18 cellular contexts compared by ENCODE assay signal in genomic region chr15:69035918-69036258, GRCh38. TPM values are rescaled to one million over a fixed set of nuclear protein-coding genes. Genes with fewer than 3 reads are reported as not detected.
A peak's percentile ranks its signal among the peaks of the same experiment; 100 is the strongest.
DNase-seq lines count a peak whose midpoint lies in the region; ATAC-seq, FAIRE-seq and TF ChIP-seq lines count a peak whose summit lies in the region.
"Had no signal": no experiment of that assay in that cellular context is flagged by ENCODE, and none has a peak within 500 bp of the region (broad histone marks: within the 10 kb centered on the region; RNA-seq: fewer than 3 reads in every experiment).

No MANE protein-coding gene starts in this region.

- POLR2A ChIA-PET in PC-3 (lab: Charles Lee; ENCODE audit: unreplicated experiment) = interaction anchor here (2.0 kb wide), 1 partner anchor 8 kb away, joined by 7 read pairs; no protein-coding TSS in a partner anchor

- H3K9me2 ChIP-seq in PC-3 (replicated peaks; ENCODE audit: low read length) = no peaks in the 10 kb centered on the region

- H3K4me1 ChIP-seq in PC-3 (ENCODE audit: insufficient read depth, low read length) (peaks cover 56% of the 10 kb centered on the region), colonic mucosa (no peaks in the 10 kb centered on the region), suprapubic skin (peaks cover 11% of the 10 kb centered on the region), transverse colon (peaks cover 0 to 6% (median 3%) of the 10 kb centered on the region in 4 donors)

- FAIRE-seq in HTR-8/SVneo (lab: Jason Lieb, UNC) = peak; percentile 28
- FAIRE-seq: GM18507 had no signal

- TF ChIP-seq POLR2A in suprapubic skin (IDR thresholded peaks at IDR 0.05) = no peak
- TF ChIP-seq POLR2A in transverse colon (IDR thresholded peaks at IDR 0.05) = no peak

- H4K20me1 ChIP-seq in PC-3 (ENCODE audit: low read length) = no peaks in the 10 kb centered on the region

- H3K4me2 ChIP-seq in PC-3 (ENCODE audit: low read length) = peak overlapping the region; percentile 46

- no peak for DNase-seq in HTR-8/SVneo (ENCODE audit: insufficient read length, low spot score)
- DNase-seq in PC-3 = no peak
- DNase-seq in colonic mucosa = no peak
- DNase-seq in suprapubic skin (ENCODE audit: low spot score in 2 of 2) = no peak
- no peak for DNase-seq in cerebellar cortex (ENCODE audit: low spot score)
- DNase-seq in NCI-H748 treated with DMSO at 0.1 percent for 48 hours (lab: John Stamatoyannopoulos, UW) = no peak
- no peak for DNase-seq in transverse colon
- DNase-seq: NCI-H1048; NCI-H1417; NCI-H1694; NCI-H2081; NCI-H510A; NK-92 treated with Interleukin-12 subunit alpha and Interleukin-12 subunit beta, amount 100 ng/mL, for 24 hours; Right ventricle myocardium superior had no signal

- no peaks in the 10 kb centered on the region for H3K79me2 ChIP-seq in PC-3 (ENCODE audit: low read length)

- no peaks in the 10 kb centered on the region for H3K36me3 ChIP-seq in PC-3 (ENCODE audit: low read depth, low read length)
- no peaks in the 10 kb centered on the region for H3K36me3 ChIP-seq in colonic mucosa
- no peaks in the 10 kb centered on the region for H3K36me3 ChIP-seq in suprapubic skin
- no peaks in the 10 kb centered on the region for H3K36me3 ChIP-seq in transverse colon
- H3K36me3 ChIP-seq: HAP-1, SJSA1 had no signal

- H3K27ac ChIP-seq in PC-3 (ENCODE audit: low read length) = peak overlapping the region; percentile 99
- H3K27ac ChIP-seq in colonic mucosa = no peak overlapping the region
- peak overlapping the region; percentile 14 for H3K27ac ChIP-seq in suprapubic skin
- H3K27ac ChIP-seq in transverse colon = no peak overlapping the region
- H3K27ac ChIP-seq: SJSA1 had no signal

- TF ChIP-seq CTCF in PC-3 (conservative IDR thresholded peaks at IDR 0.05; ENCODE audit: low read depth, low read length) (no peak), colonic mucosa (IDR thresholded peaks at IDR 0.05) (peak; percentile 13), suprapubic skin (IDR thresholded peaks at IDR 0.05) (no peak), transverse colon (IDR thresholded peaks at IDR 0.05) (no peak)

- WGBS in suprapubic skin = 81% methylated on average over 1 of the region's 1 CpG
- WGBS in transverse colon (ENCODE audit: low coverage in 1 of 2), 2 donors = 87% methylated on average over 1 of the region's 1 CpG; no CpG with 5 or more reads in 1 of the 2 donors

- H3K4me3 ChIP-seq in PC-3 (ENCODE audit: low read length) = no peak overlapping the region
- H3K4me3 ChIP-seq in colonic mucosa = no peak overlapping the region
- no peak overlapping the region for H3K4me3 ChIP-seq in suprapubic skin
- no peak overlapping the region for H3K4me3 ChIP-seq in transverse colon
- H3K4me3 ChIP-seq: HAP-1, PC-9, SJSA1 had no signal

- H3K27me3 ChIP-seq in PC-3 (ENCODE audit: low read length) (no peaks in the 10 kb centered on the region), colonic mucosa (no peaks in the 10 kb centered on the region), suprapubic skin (peaks cover 8% of the 10 kb centered on the region), transverse colon (peaks cover 22% of the 10 kb centered on the region)

- H3F3A ChIP-seq in PC-3 (ENCODE audit: low read length, unreplicated experiment) = peaks cover 5% of the 10 kb centered on the region

- no peak for ATAC-seq in PC-3

- H3K9ac ChIP-seq in PC-3 (ENCODE audit: low read length) (peak overlapping the region; percentile 89), colonic mucosa (ENCODE audit: low read depth in 2 of 2, low read length in 2 of 2) (no peak overlapping the region)

- intact Hi-C loops in PC-3 (cut with micrococcal nuclease) (loop anchor here (10.0 kb wide), 1 partner anchor 101 kb away; the partner anchor contains the start of gene SPESP1), colonic mucosa (cut with DNase I) (no loop called here), transverse colon (cut with DNase I; ENCODE audit: low total_unique reads) (no loop called here)

- no peak overlapping the region for H2AFZ ChIP-seq in PC-3 (ENCODE audit: low read length)
- H2AFZ ChIP-seq: PC-9 had no signal

- no peaks in the 10 kb centered on the region for H3K9me3 ChIP-seq in PC-3 (ENCODE audit: low read length)
- H3K9me3 ChIP-seq in colonic mucosa = no peaks in the 10 kb centered on the region
- no peaks in the 10 kb centered on the region for H3K9me3 ChIP-seq in suprapubic skin
- no peaks in the 10 kb centered on the region for H3K9me3 ChIP-seq in transverse colon
- H3K9me3 ChIP-seq: HAP-1, SJSA1 had no signal

- CTCF ChIA-PET in PC-3 (lab: Charles Lee) = interaction anchor here (0.5 kb wide), 1 partner anchor 403 kb away, joined by 5 read pairs; no protein-coding TSS in a partner anchor

- BruUV-seq in PC-3 (replicated peaks; lab: Mats Ljungman, UMichigan) = no TSS peak

- in situ Hi-C loops in transverse colon (cut with MboI; ENCODE audit: low pct_ligation_motif_present in 1 of 4, low pct_unique_long_range_greater_than_20kb in 1 of 4, low sequenced_read_pairs in 3 of 4) = no loop called here

- TF ChIP-seq EP300 in suprapubic skin (IDR thresholded peaks at IDR 0.05) (no peak), transverse colon (IDR thresholded peaks at IDR 0.05; ENCODE audit: low read depth) (no peak)

RNA-seq across cellular contexts. Expression of gene NOX5, which starts 21.4 kb away (rescaled TPM):
- 237 and 339 TPM in 2 replicates for total RNA-seq in PC-3 (2014; rRNA removed)
- under 1 TPM; 0.05 to 0.17 TPM for total RNA-seq in colonic mucosa
- 1 to 10 TPM in 1 of 4 donors, not detected in 3; 1.6 TPM for total RNA-seq in suprapubic skin
- total RNA-seq in transverse colon = under 1 TPM in 1 of 4 donors, not detected in 3; 0.27 TPM
- total RNA-seq: Right ventricle myocardium superior, SJSA1 had no signal

Comparison
In these comparisons a context has a peak if more than half of its experiments do, and no peak if none do; other contexts are left out.
1. H3K27ac ChIP-seq: peak in PC-3 (single experiment) and suprapubic skin (single experiment); none in colonic mucosa (single experiment) and transverse colon (0 of 4).
2. RNA of gene NOX5, which starts 21.4 kb away (total RNA-seq): 237 to 339 TPM in PC-3; 0.05 to 0.17 TPM in colonic mucosa, 1.6 TPM in suprapubic skin and 0.27 TPM in transverse colon; every median in the first group is over 10 times any median in the second.